In genomic region chr5:179494774-179495173, GRCh38 we compare ENCODE assay signal across 2 cellular contexts.
TF ChIP-seq lines count a peak whose summit lies in the region.

No MANE protein-coding gene starts in this region.

TF ChIP-seq in HEK293, 187 proteins besides CTCF, POLR2A, EP300 and RAD21:
- TF ChIP-seq, protein P1, sequence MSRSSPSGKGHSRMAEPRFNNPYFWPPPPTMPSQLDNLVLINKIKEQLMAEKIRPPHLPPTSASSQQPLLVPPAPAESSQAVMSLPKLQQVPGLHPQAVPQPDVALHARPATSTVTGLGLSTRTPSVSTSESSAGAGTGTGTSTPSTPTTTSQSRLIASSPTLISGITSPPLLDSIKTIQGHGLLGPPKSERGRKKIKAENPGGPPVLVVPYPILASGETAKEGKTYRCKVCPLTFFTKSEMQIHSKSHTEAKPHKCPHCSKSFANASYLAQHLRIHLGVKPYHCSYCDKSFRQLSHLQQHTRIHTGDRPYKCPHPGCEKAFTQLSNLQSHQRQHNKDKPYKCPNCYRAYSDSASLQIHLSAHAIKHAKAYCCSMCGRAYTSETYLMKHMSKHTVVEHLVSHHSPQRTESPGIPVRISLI (tag by site-specific recombination; IDR thresholded peaks at IDR 0.05), result no peak
- TF ChIP-seq PRDM2 (tag by site-specific recombination; IDR thresholded peaks at IDR 0.05; ENCODE audit: borderline replicate concordance), result 0 out of 2 replicates have a peak, but pooled peaks have one; percentile 55

TF ChIP-seq in K562, 482 proteins besides CTCF, POLR2A, EP300 and RAD21 (continued from another document):
- TF ChIP-seq EZH2 (IDR thresholded peaks at IDR 0.05; ENCODE audit: borderline replicate concordance, low read depth, low read length), result no peak
